In the genomic region with DNA sequence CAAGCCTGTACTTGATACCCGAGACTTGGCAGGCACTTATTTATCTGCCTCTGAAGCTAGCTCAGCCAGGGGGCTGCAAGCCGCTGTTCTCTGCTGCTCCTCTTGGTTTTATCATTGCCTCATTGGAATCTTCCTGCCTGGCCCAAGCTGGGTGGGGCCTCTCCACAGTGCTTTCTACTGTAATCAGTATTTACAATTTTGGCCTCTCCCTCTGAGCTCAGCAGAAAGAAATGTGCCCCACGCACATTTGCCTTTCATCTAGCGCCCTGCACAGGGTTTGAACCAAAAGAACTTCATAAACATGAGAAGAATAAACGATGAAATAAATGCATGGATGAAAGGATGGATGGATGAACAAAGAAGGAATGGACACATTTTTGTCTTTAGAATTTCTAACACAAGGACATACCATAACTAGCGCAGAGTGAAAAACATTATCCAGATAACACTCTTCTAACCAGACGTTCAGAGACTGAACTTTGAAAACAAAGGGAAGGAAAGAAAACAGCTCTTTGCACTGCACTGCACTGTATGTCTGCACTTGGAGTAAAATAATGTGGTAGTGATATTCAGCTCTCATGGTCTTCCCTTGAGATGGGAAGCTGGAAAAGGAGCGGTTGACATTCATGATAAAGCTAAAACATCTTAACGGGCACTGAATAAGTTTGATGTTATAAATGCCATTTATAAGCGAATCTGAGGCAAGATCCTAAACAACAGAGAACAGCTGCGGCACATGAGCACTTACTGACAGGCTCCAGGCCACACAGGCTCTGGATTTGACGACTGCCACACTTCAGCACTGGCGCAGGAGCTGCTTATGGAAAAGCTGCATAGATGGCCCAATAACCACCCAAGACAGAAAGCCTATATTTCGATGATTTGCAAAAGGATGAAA, we compare ENCODE assay signal across 1 cellular context.
TF ChIP-seq lines count a peak whose summit lies in the region.

No MANE protein-coding gene starts in this region.

TF ChIP-seq in HepG2, 621 proteins besides CTCF, POLR2A, EP300 and RAD21 (continued from another document and continues in another):
- TF ChIP-seq, protein P1, sequence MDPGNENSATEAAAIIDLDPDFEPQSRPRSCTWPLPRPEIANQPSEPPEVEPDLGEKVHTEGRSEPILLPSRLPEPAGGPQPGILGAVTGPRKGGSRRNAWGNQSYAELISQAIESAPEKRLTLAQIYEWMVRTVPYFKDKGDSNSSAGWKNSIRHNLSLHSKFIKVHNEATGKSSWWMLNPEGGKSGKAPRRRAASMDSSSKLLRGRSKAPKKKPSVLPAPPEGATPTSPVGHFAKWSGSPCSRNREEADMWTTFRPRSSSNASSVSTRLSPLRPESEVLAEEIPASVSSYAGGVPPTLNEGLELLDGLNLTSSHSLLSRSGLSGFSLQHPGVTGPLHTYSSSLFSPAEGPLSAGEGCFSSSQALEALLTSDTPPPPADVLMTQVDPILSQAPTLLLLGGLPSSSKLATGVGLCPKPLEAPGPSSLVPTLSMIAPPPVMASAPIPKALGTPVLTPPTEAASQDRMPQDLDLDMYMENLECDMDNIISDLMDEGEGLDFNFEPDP (CRISPR knock-in tag; conservative IDR thresholded peaks at IDR 0.05), result 0 out of 2 replicates have a peak, but pooled peaks have one; percentile 20
- TF ChIP-seq ZNF556 (CRISPR knock-in tag; IDR thresholded peaks at IDR 0.05; ENCODE audit: borderline replicate concordance) (0 out of 2 replicates have a peak, but pooled peaks have one; percentile 9), REPIN1 (CRISPR knock-in tag; IDR thresholded peaks at IDR 0.05; ENCODE audit: borderline replicate concordance, low read depth) (no peak), DMAP1 (CRISPR knock-in tag; IDR thresholded peaks at IDR 0.05) (peak; percentile 21; the same call in 1 of the 2 replicates), JUN (CRISPR knock-in tag; IDR thresholded peaks at IDR 0.05) (peak; percentile 96), TARDBP (CRISPR knock-in tag; IDR thresholded peaks at IDR 0.05) (0 out of 2 replicates have a peak, but pooled peaks have one; percentile 20), SOX13 (IDR thresholded peaks at IDR 0.05) (no peak), SOX13 (CRISPR knock-in tag; conservative IDR thresholded peaks at IDR 0.05 in 1 of 2, IDR thresholded peaks at IDR 0.05 in 1 of 2) (peak in 1 of 2 experiments; percentile 77; a peak in 2 of 4 replicates), FOSL1 (CRISPR knock-in tag; IDR thresholded peaks at IDR 0.05; ENCODE audit: borderline replicate concordance) (peak; percentile 55; the same call in 1 of the 2 replicates), ZNF781 (CRISPR knock-in tag; IDR thresholded peaks at IDR 0.05; ENCODE audit: borderline replicate concordance, not compliant biosample characterization) (no peak), LCORL (IDR thresholded peaks at IDR 0.05) (no peak; the same call in 1 of the 2 replicates), LCORL (CRISPR knock-in tag; IDR thresholded peaks at IDR 0.05) (peak; percentile 91), YEATS4 (CRISPR knock-in tag; IDR thresholded peaks at IDR 0.05; ENCODE audit: borderline replicate concordance) (0 out of 2 replicates have a peak, but pooled peaks have one; percentile 27), FOXO1 (CRISPR knock-in tag; IDR thresholded peaks at IDR 0.05) (peak; percentile 13; the same call in 1 of the 2 replicates), ZNF34 (CRISPR knock-in tag; IDR thresholded peaks at IDR 0.05; ENCODE audit: borderline replicate concordance) (peak; percentile 44; the same call in 1 of the 2 replicates), PHF21A (CRISPR knock-in tag; IDR thresholded peaks at IDR 0.05) (peak; percentile 75), JUND (CRISPR knock-in tag; IDR thresholded peaks at IDR 0.05) (peak; percentile 79; the same call in 1 of the 2 replicates), ZNF292 (CRISPR knock-in tag; IDR thresholded peaks at IDR 0.05; ENCODE audit: borderline replicate concordance, low read depth) (peak; percentile 18; the same call in 1 of the 2 replicates), SOX5 (CRISPR knock-in tag; IDR thresholded peaks at IDR 0.05; ENCODE audit: borderline replicate concordance) (peak; percentile 70), ZNF816 (CRISPR knock-in tag; IDR thresholded peaks at IDR 0.05; ENCODE audit: borderline replicate concordance) (peak; percentile 78; the same call in 1 of the 2 replicates), FOXA3 (CRISPR knock-in tag; IDR thresholded peaks at IDR 0.05) (peak; percentile 78; the same call in 1 of the 2 replicates), SAP130 (CRISPR knock-in tag; IDR thresholded peaks at IDR 0.05; ENCODE audit: low read depth) (0 out of 2 replicates have a peak, but pooled peaks have one; percentile 33), NCOA2 (CRISPR knock-in tag; IDR thresholded peaks at IDR 0.05) (peak; percentile 37; the same call in 1 of the 2 replicates), ZBTB20 (CRISPR knock-in tag; IDR thresholded peaks at IDR 0.05; ENCODE audit: borderline replicate concordance, low read depth) (0 out of 2 replicates have a peak, but pooled peaks have one; percentile 49), ZFX (CRISPR knock-in tag; IDR thresholded peaks at IDR 0.05; ENCODE audit: low read depth) (peak; percentile 16; the same call in 1 of the 2 replicates), FOXJ3 (CRISPR knock-in tag; IDR thresholded peaks at IDR 0.05; ENCODE audit: borderline replicate concordance) (peak; percentile 7; the same call in 1 of the 2 replicates), HMG20A (CRISPR knock-in tag; IDR thresholded peaks at IDR 0.05; ENCODE audit: borderline replicate concordance) (peak; percentile 67; the same call in 1 of the 2 replicates), RXRB (CRISPR knock-in tag; IDR thresholded peaks at IDR 0.05; ENCODE audit: borderline replicate concordance) (peak; percentile 25; the same call in 1 of the 2 replicates), ZNF567 (CRISPR knock-in tag; IDR thresholded peaks at IDR 0.05; ENCODE audit: borderline replicate concordance) (no peak), KDM2A (CRISPR knock-in tag; IDR thresholded peaks at IDR 0.05; ENCODE audit: borderline replicate concordance, low read depth) (peak; percentile 20; the same call in 1 of the 2 replicates), SOX6 (IDR thresholded peaks at IDR 0.05) (no peak), SOX6 (CRISPR knock-in tag; IDR thresholded peaks at IDR 0.05) (peak; percentile 75), ZNF615 (CRISPR knock-in tag; IDR thresholded peaks at IDR 0.05; ENCODE audit: borderline replicate concordance) (0 out of 2 replicates have a peak, but pooled peaks have one; percentile 13), CEBPG (CRISPR knock-in tag; IDR thresholded peaks at IDR 0.05) (peak; percentile 70), CEBPB (IDR thresholded peaks at IDR 0.05; ENCODE audit: borderline replicate concordance, low read depth, low read length) (peak; percentile 18; the same call in 1 of the 2 replicates)
- TF ChIP-seq, protein P2, sequence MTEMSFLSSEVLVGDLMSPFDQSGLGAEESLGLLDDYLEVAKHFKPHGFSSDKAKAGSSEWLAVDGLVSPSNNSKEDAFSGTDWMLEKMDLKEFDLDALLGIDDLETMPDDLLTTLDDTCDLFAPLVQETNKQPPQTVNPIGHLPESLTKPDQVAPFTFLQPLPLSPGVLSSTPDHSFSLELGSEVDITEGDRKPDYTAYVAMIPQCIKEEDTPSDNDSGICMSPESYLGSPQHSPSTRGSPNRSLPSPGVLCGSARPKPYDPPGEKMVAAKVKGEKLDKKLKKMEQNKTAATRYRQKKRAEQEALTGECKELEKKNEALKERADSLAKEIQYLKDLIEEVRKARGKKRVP (CRISPR knock-in tag; IDR thresholded peaks at IDR 0.05), result peak in 1 of 2 experiments; percentile 72; a peak in 1 of 4 replicates
- TF ChIP-seq, protein P3, sequence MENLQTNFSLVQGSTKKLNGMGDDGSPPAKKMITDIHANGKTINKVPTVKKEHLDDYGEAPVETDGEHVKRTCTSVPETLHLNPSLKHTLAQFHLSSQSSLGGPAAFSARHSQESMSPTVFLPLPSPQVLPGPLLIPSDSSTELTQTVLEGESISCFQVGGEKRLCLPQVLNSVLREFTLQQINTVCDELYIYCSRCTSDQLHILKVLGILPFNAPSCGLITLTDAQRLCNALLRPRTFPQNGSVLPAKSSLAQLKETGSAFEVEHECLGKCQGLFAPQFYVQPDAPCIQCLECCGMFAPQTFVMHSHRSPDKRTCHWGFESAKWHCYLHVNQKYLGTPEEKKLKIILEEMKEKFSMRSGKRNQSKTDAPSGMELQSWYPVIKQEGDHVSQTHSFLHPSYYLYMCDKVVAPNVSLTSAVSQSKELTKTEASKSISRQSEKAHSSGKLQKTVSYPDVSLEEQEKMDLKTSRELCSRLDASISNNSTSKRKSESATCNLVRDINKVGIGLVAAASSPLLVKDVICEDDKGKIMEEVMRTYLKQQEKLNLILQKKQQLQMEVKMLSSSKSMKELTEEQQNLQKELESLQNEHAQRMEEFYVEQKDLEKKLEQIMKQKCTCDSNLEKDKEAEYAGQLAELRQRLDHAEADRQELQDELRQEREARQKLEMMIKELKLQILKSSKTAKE (CRISPR knock-in tag; IDR thresholded peaks at IDR 0.05; ENCODE audit: borderline replicate concordance), result no peak
- TF ChIP-seq, protein P4, sequence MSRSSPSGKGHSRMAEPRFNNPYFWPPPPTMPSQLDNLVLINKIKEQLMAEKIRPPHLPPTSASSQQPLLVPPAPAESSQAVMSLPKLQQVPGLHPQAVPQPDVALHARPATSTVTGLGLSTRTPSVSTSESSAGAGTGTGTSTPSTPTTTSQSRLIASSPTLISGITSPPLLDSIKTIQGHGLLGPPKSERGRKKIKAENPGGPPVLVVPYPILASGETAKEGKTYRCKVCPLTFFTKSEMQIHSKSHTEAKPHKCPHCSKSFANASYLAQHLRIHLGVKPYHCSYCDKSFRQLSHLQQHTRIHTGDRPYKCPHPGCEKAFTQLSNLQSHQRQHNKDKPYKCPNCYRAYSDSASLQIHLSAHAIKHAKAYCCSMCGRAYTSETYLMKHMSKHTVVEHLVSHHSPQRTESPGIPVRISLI (CRISPR knock-in tag; IDR thresholded peaks at IDR 0.05; ENCODE audit: borderline replicate concordance), result no peak
- TF ChIP-seq, protein P5, sequence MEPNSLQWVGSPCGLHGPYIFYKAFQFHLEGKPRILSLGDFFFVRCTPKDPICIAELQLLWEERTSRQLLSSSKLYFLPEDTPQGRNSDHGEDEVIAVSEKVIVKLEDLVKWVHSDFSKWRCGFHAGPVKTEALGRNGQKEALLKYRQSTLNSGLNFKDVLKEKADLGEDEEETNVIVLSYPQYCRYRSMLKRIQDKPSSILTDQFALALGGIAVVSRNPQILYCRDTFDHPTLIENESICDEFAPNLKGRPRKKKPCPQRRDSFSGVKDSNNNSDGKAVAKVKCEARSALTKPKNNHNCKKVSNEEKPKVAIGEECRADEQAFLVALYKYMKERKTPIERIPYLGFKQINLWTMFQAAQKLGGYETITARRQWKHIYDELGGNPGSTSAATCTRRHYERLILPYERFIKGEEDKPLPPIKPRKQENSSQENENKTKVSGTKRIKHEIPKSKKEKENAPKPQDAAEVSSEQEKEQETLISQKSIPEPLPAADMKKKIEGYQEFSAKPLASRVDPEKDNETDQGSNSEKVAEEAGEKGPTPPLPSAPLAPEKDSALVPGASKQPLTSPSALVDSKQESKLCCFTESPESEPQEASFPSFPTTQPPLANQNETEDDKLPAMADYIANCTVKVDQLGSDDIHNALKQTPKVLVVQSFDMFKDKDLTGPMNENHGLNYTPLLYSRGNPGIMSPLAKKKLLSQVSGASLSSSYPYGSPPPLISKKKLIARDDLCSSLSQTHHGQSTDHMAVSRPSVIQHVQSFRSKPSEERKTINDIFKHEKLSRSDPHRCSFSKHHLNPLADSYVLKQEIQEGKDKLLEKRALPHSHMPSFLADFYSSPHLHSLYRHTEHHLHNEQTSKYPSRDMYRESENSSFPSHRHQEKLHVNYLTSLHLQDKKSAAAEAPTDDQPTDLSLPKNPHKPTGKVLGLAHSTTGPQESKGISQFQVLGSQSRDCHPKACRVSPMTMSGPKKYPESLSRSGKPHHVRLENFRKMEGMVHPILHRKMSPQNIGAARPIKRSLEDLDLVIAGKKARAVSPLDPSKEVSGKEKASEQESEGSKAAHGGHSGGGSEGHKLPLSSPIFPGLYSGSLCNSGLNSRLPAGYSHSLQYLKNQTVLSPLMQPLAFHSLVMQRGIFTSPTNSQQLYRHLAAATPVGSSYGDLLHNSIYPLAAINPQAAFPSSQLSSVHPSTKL (CRISPR knock-in tag; IDR thresholded peaks at IDR 0.05), result peak; percentile 76; the same call in 1 of the 2 replicates
- TF ChIP-seq, protein P6, sequence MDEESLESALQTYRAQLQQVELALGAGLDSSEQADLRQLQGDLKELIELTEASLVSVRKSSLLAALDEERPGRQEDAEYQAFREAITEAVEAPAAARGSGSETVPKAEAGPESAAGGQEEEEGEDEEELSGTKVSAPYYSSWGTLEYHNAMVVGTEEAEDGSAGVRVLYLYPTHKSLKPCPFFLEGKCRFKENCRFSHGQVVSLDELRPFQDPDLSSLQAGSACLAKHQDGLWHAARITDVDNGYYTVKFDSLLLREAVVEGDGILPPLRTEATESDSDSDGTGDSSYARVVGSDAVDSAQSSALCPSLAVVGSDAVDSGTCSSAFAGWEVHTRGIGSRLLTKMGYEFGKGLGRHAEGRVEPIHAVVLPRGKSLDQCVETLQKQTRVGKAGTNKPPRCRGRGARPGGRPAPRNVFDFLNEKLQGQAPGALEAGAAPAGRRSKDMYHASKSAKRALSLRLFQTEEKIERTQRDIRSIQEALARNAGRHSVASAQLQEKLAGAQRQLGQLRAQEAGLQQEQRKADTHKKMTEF (CRISPR knock-in tag; IDR thresholded peaks at IDR 0.05), result peak; percentile 44
- TF ChIP-seq, protein P7, sequence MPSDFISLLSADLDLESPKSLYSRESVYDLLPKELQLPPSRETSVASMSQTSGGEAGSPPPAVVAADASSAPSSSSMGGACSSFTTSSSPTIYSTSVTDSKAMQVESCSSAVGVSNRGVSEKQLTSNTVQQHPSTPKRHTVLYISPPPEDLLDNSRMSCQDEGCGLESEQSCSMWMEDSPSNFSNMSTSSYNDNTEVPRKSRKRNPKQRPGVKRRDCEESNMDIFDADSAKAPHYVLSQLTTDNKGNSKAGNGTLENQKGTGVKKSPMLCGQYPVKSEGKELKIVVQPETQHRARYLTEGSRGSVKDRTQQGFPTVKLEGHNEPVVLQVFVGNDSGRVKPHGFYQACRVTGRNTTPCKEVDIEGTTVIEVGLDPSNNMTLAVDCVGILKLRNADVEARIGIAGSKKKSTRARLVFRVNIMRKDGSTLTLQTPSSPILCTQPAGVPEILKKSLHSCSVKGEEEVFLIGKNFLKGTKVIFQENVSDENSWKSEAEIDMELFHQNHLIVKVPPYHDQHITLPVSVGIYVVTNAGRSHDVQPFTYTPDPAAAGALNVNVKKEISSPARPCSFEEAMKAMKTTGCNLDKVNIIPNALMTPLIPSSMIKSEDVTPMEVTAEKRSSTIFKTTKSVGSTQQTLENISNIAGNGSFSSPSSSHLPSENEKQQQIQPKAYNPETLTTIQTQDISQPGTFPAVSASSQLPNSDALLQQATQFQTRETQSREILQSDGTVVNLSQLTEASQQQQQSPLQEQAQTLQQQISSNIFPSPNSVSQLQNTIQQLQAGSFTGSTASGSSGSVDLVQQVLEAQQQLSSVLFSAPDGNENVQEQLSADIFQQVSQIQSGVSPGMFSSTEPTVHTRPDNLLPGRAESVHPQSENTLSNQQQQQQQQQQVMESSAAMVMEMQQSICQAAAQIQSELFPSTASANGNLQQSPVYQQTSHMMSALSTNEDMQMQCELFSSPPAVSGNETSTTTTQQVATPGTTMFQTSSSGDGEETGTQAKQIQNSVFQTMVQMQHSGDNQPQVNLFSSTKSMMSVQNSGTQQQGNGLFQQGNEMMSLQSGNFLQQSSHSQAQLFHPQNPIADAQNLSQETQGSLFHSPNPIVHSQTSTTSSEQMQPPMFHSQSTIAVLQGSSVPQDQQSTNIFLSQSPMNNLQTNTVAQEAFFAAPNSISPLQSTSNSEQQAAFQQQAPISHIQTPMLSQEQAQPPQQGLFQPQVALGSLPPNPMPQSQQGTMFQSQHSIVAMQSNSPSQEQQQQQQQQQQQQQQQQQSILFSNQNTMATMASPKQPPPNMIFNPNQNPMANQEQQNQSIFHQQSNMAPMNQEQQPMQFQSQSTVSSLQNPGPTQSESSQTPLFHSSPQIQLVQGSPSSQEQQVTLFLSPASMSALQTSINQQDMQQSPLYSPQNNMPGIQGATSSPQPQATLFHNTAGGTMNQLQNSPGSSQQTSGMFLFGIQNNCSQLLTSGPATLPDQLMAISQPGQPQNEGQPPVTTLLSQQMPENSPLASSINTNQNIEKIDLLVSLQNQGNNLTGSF (CRISPR knock-in tag; IDR thresholded peaks at IDR 0.05), result no peak
